16 cellular contexts compared by ENCODE assay signal in the genomic region with DNA sequence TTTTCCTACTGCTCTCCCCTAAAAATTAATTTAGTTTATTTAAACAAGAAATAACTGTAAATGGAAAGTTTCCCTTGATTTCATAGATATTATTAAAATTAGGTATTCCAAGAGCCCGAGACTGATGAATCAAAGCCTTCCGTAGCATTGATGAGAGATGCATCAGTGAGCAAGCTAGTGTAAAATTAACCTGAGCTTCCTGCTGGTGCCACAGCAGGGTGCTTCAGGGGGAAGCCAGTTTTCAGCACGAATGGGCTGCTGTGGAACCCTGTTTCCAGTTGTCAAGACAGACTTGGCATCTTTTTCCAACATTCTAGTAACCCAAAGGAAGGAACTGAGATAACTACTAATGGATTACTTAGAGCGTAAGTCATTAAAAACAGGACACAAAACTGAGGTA.
"Had no signal": no experiment of that assay in that cellular context is flagged by ENCODE, and none has a peak within 500 bp of the region (broad histone marks: within the 10 kb centered on the region; RNA-seq: fewer than 3 reads in every experiment).

No MANE protein-coding gene starts in this region.

- DNase-seq: activated CD4-positive, alpha-beta memory T cell treated with anti-CD3 and anti-CD28 coated beads, Interleukin-2, amount 10 ng/mL, durations not matched to agents 7 days and 5 days; activated CD4-positive, alpha-beta T cell treated with anti-CD3 and anti-CD28 coated beads for 36 hours; activated CD8-positive, alpha-beta memory T cell treated with anti-CD3 and anti-CD28 coated beads, Interleukin-2, amount 50 U/mL, for 4 hours; activated naive CD8-positive, alpha-beta T cell treated with anti-CD3 and anti-CD28 coated beads, Interleukin-2, amount 10 ng/mL, durations not matched to agents 7 days and 5 days; anterior cingulate cortex; endodermal cell; hypothalamus; left cardiac atrium; lower lobe of right lung; midbrain; pancreas; stimulated activated CD4-positive, alpha-beta T cell treated with anti-CD3 and anti-CD28 coated beads, Interleukin-15, amount 100 ng/mL, for 24 hours; stimulated activated CD4-positive, alpha-beta T cell treated with anti-CD3 and anti-CD28 coated beads, Interleukin-4, amount 100 ng/mL, for 24 hours; stomach; WERI-Rb-1 had no signal

- ATAC-seq: activated CD4-positive, alpha-beta T cell treated with anti-CD3 and anti-CD28 coated beads for 36 hours; left cardiac atrium; lower lobe of right lung; pancreas had no signal

- H3K36me3 ChIP-seq: pancreas, thoracic aorta, WERI-Rb-1 had no signal

- H3K27me3 ChIP-seq: pancreas, stomach had no signal

- H3K4me3 ChIP-seq: lower lobe of right lung, pancreas, stomach, thoracic aorta had no signal
